In the genomic region with DNA sequence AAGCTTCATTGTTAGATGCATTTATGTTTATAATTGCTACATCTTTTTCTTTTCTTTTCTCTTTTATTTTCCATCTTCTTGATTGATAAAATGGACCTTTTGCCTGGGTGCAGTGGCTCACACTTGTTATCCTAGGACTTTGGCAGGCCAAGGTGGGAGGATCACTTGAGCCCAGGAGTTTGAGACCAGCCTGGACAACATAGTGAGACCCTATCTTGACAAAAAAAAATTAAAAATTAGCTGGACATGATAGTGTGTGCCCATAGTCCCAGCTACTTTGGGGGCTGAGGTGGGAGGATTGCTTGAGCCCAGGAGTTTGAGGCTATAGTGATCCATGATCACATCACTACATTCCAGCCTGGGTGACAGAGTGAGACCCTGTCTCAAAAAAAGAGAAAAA, we compare ENCODE assay signal across 6 cellular contexts. TPM values are rescaled to one million over a fixed set of nuclear protein-coding genes. Genes with fewer than 3 reads are reported as not detected.
DNase-seq lines count a peak whose midpoint lies in the region; ATAC-seq, FAIRE-seq and TF ChIP-seq lines count a peak whose summit lies in the region.
"Not testable (repeated sequence)": the region's sequence is repeated elsewhere in the genome, so short reads cannot be mapped to it uniquely, and the experiment has no call there.

No MANE protein-coding gene starts in this region.

- not testable (repeated sequence) for H3K4me1 ChIP-seq in HEK293 (ENCODE audit: control insufficient read depth, insufficient read depth, low read length); K562 (replicated peaks in 1 of 2; ENCODE audit: control insufficient read depth in 2 of 2, insufficient read depth in 2 of 2, low read length in 2 of 2); endodermal cell (ENCODE audit: control insufficient read depth, insufficient read depth, low read length); HepG2 (ENCODE audit: insufficient read depth, low read length)

- H3K9me3 Mint-ChIP-seq in endodermal cell; stimulated activated naive B cell treated with anti-CD40 and anti-IgM and Interleukin-4, amounts not matched to agents 10 μg/mL and 1 μg/mL and 100 μg/mL, for 72 hours: not testable (repeated sequence)

- not testable (repeated sequence) for H3K4me2 ChIP-seq in K562 (ENCODE audit: insufficient read depth, low read length); HepG2 (ENCODE audit: low read depth, low read length)

- peaks cover 12% of the 10 kb centered on the region for H3K27me3 Mint-ChIP-seq in endodermal cell (ENCODE audit: insufficient read depth)
- not testable (repeated sequence) for H3K27me3 Mint-ChIP-seq in stimulated activated naive B cell treated with anti-CD40 and anti-IgM and Interleukin-4, amounts not matched to agents 10 μg/mL and 1 μg/mL and 100 μg/mL, for 72 hours

- H3K9ac ChIP-seq in K562 (ENCODE audit: insufficient read depth in 1 of 2, low read depth in 2 of 2, low read length in 2 of 2); endodermal cell (ENCODE audit: extremely low read depth, low read length, poor library complexity, severe bottlenecking); HepG2 (ENCODE audit: insufficient read depth, low read depth, low read length): not testable (repeated sequence)

- H2AFZ ChIP-seq in K562 (ENCODE audit: low read depth, low read length); HepG2 (ENCODE audit: low read length): not testable (repeated sequence)

- not testable (repeated sequence) for TF ChIP-seq RAD21 in K562 (CRISPR knock-in tag; conservative IDR thresholded peaks at IDR 0.05 in 1 of 2, IDR thresholded peaks at IDR 0.05 in 1 of 2); HepG2 (CRISPR knock-in tag; IDR thresholded peaks at IDR 0.05)

- H3K4me1 Mint-ChIP-seq in endodermal cell; stimulated activated naive B cell treated with anti-CD40 and anti-IgM and Interleukin-4, amounts not matched to agents 10 μg/mL and 1 μg/mL and 100 μg/mL, for 72 hours: not testable (repeated sequence)

- not testable (repeated sequence) for H3K36me3 Mint-ChIP-seq in endodermal cell (ENCODE audit: low read depth); stimulated activated naive B cell treated with anti-CD40 and anti-IgM and Interleukin-4, amounts not matched to agents 10 μg/mL and 1 μg/mL and 100 μg/mL, for 72 hours

- in situ Hi-C loops in K562 (cut with MboI); HepG2 (cut with HindIII; ENCODE audit: extremely low pct_ligation_motif_present, low pct_unique_long_range_greater_than_20kb): not testable (repeated sequence)

- not testable (repeated sequence) for H3K9me1 ChIP-seq in K562 (ENCODE audit: control insufficient read depth, insufficient read depth, low read length)

- ATAC-seq in K562; HepG2; stimulated activated naive B cell treated with anti-CD40 and anti-IgM and Interleukin-4, amounts not matched to agents 10 μg/mL and 1 μg/mL and 100 μg/mL, for 72 hours (replicated peaks): not testable (repeated sequence)

- not testable (repeated sequence) for FAIRE-seq in K562 (lab: Jason Lieb, UNC); HepG2 (lab: Jason Lieb, UNC)

- not testable (repeated sequence) for TF ChIP-seq EP300 in K562 (IDR thresholded peaks at IDR 0.05; ENCODE audit: low read length); HepG2 (IDR thresholded peaks at IDR 0.05; ENCODE audit: low read depth in 2 of 2, low read length in 2 of 2); HepG2 (CRISPR knock-in tag; IDR thresholded peaks at IDR 0.05; ENCODE audit: borderline replicate concordance)

- H3K36me3 ChIP-seq in HEK293 (ENCODE audit: control insufficient read depth in 2 of 2, insufficient read depth in 1 of 2, low read length in 2 of 2); K562 (ENCODE audit: control insufficient read depth, insufficient read depth, low read length); endodermal cell (ENCODE audit: control insufficient read depth, insufficient read depth, low read length); HepG2 (replicated peaks in 1 of 2; ENCODE audit: control insufficient read depth in 1 of 2, insufficient read depth in 2 of 2, low read length in 2 of 2): not testable (repeated sequence)

- POLR2A ChIA-PET in HEK293 (lab: Yijun Ruan, JAX); K562 (lab: Yijun Ruan, JAX); HepG2 (lab: Yijun Ruan, JAX): not testable (repeated sequence)

- not testable (repeated sequence) for TF ChIP-seq CTCF in HEK293 (tag by site-specific recombination; IDR thresholded peaks at IDR 0.05); K562 (IDR thresholded peaks at IDR 0.05 in 2 of 3, conservative IDR thresholded peaks at IDR 0.05 in 1 of 3; ENCODE audit: insufficient read depth in 2 of 3, low read depth in 1 of 3, low read length in 3 of 3); endodermal cell (conservative IDR thresholded peaks at IDR 0.05); HepG2 (CRISPR knock-in tag; IDR thresholded peaks at IDR 0.05)

- H3K79me2 ChIP-seq in K562 (ENCODE audit: control insufficient read depth, insufficient read depth, low read length); HepG2 (ENCODE audit: insufficient read depth, low read length): not testable (repeated sequence)

- intact Hi-C loops in K562 (cut with micrococcal nuclease); HepG2 (cut with micrococcal nuclease; ENCODE audit: unreplicated experiment): not testable (repeated sequence)

- CTCF ChIA-PET in HEK293 (lab: Yijun Ruan, JAX); K562 (lab: Yijun Ruan, JAX; ENCODE audit: low intra/inter-chr PET ratio); HepG2 (lab: Yijun Ruan, JAX; ENCODE audit: low intra/inter-chr PET ratio, low total read pairs): not testable (repeated sequence)

- H4K20me1 ChIP-seq in K562 (replicated peaks; ENCODE audit: control insufficient read depth, insufficient read depth, low read length); HepG2 (ENCODE audit: insufficient read depth, low read length): not testable (repeated sequence)

- DNase-seq in K562 (ENCODE audit: extremely low read depth in 1 of 4, low spot score in 3 of 4); HepG2 (ENCODE audit: low spot score); stimulated activated naive B cell treated with anti-CD40 and anti-IgM and Interleukin-4, amounts not matched to agents 10 μg/mL and 1 μg/mL and 100 μg/mL, for 72 hours: not testable (repeated sequence)
- DNase-seq in endodermal cell (peak; percentile 2), islet precursor cell (peak; percentile 7)

- H3K9me3 ChIP-seq in HEK293 (ENCODE audit: control insufficient read depth, insufficient read depth, low read depth, low read length); K562 (replicated peaks; ENCODE audit: control insufficient read depth, insufficient read depth, low read depth, low read length); endodermal cell (ENCODE audit: control insufficient read depth, low read length); HepG2 (ENCODE audit: low read length): not testable (repeated sequence)

- not testable (repeated sequence) for H3K4me3 ChIP-seq in HEK293 (ENCODE audit: low read depth, low read length); K562; endodermal cell (ENCODE audit: low read length); HepG2 (replicated peaks in 1 of 3; ENCODE audit: insufficient read depth in 1 of 3, low read depth in 2 of 3, low read length in 3 of 3)

- not testable (repeated sequence) for H3K27me3 ChIP-seq in K562 (ENCODE audit: control insufficient read depth in 2 of 2, insufficient read depth in 2 of 2, low read length in 2 of 2); endodermal cell (ENCODE audit: control insufficient read depth, insufficient read depth, low read length, poor library complexity, severe bottlenecking); HepG2 (ENCODE audit: control insufficient read depth in 1 of 2, insufficient read depth in 2 of 2, low read length in 2 of 2)

- not testable (repeated sequence) for H3K27ac Mint-ChIP-seq in endodermal cell
- peak overlapping the region; percentile 37 for H3K27ac Mint-ChIP-seq in stimulated activated naive B cell treated with anti-CD40 and anti-IgM and Interleukin-4, amounts not matched to agents 10 μg/mL and 1 μg/mL and 100 μg/mL, for 72 hours

- not testable (repeated sequence) for H3K4me3 Mint-ChIP-seq in endodermal cell; stimulated activated naive B cell treated with anti-CD40 and anti-IgM and Interleukin-4, amounts not matched to agents 10 μg/mL and 1 μg/mL and 100 μg/mL, for 72 hours

- not testable (repeated sequence) for BruUV-seq in K562 (replicated peaks; lab: Mats Ljungman, UMichigan); HepG2 (replicated peaks; lab: Mats Ljungman, UMichigan)

- TF ChIP-seq POLR2A in K562 (conservative IDR thresholded peaks at IDR 0.05); HepG2 (IDR thresholded peaks at IDR 0.05; ENCODE audit: insufficient read depth in 1 of 2, low read depth in 2 of 2, low read length in 2 of 2): not testable (repeated sequence)

- not testable (repeated sequence) for H3K27ac ChIP-seq in HEK293 (ENCODE audit: extremely low read depth, low read depth, low read length); K562 (ENCODE audit: extremely low read depth, low read depth, low read length); endodermal cell (ENCODE audit: low read depth, low read length); HepG2 (ENCODE audit: extremely low read length, insufficient read depth, low read length)

RNA-seq across cellular contexts. Expression of gene ATF7, which starts 9.5 kb away (rescaled TPM):
- 37.6 and 52.5 TPM in 2 replicates for total RNA-seq in K562 (2011; cell fraction: chromatin; rRNA removed; ENCODE audit: low replicate concordance)
- 22.0 and 24.5 TPM in 2 replicates for total RNA-seq in K562 (2011; cell fraction: nucleolus; rRNA removed)
- total RNA-seq in K562 (2011; cell fraction: nucleoplasm; rRNA removed), result 48.6 and 75.5 TPM in 2 replicates
- total RNA-seq in K562 (2014; rRNA removed) (8.5 and 10.6 TPM in 2 replicates), K562 (2014; rRNA removed; fragmentation: Illumina TruSeq; extraction: Trizol) (16.7 and 17.8 TPM in 2 replicates), K562 (2015; rRNA removed; fragmentation: Illumina TruSeq; extraction: Trizol) (12.3 and 13.8 TPM in 2 replicates), K562 (2021) (20.7 and 23.8 TPM in 2 replicates), endodermal cell (10 to 100 TPM; 29.0 to 36.6 TPM), HepG2 (2016; rRNA removed; fragmentation: Illumina TruSeq; extraction: Trizol) (9.6 and 11.3 TPM in 2 replicates)
- polyA plus RNA-seq in K562 (2011; rRNA removed) (20.9 and 23.0 TPM in 2 replicates), K562 (2014; fragmentation: Illumina TruSeq; extraction: Trizol) (20.8 and 22.0 TPM in 2 replicates), K562 (2014; fragmentation: Nextera tagmentation; extraction: Ambion mirVana) (10 to 100 TPM; 28.9 to 30.4 TPM), K562 (2014; rRNA removed) (18.4 and 23.5 TPM in 2 replicates), HepG2 (2011; rRNA removed) (14.0 and 16.2 TPM in 2 replicates)
- polyA plus RNA-seq in K562 (2011; cell fraction: cytosol; rRNA removed), result 13.1 and 21.3 TPM in 2 replicates
- polyA plus RNA-seq in K562 (2011; cell fraction: nucleus; rRNA removed), result 24.3 and 25.6 TPM in 2 replicates
- polyA plus RNA-seq in K562 (2012), result 11.9 and 18.6 TPM in 2 replicates
- 20.8 and 32.8 TPM in 2 replicates for polyA minus RNA-seq in K562 (2011; rRNA and poly(A)+ RNA removed)
- 12.7 and 28.9 TPM in 2 replicates for polyA minus RNA-seq in K562 (2011; cell fraction: cytosol; rRNA and poly(A)+ RNA removed)
- 9.7 and 15.9 TPM in 2 replicates for polyA minus RNA-seq in K562 (2011; cell fraction: nucleus; rRNA and poly(A)+ RNA removed)
- polyA plus RNA-seq in endodermal cell (2013, experiment 1 of 2), result 20.3 TPM
- polyA plus RNA-seq in endodermal cell (2013, experiment 2 of 2), result 19.8 TPM
- total RNA-seq in HepG2 (2016; cell fraction: cytosol; rRNA removed; fragmentation: Illumina TruSeq; extraction: Trizol; ENCODE audit: low read depth), result 5.4 and 5.9 TPM in 2 replicates
- 10.1 and 12.2 TPM in 2 replicates for total RNA-seq in HepG2 (2016; cell fraction: insoluble cytoplasmic fraction; rRNA removed; fragmentation: Illumina TruSeq; extraction: Trizol)
- 8.6 and 10.1 TPM in 2 replicates for total RNA-seq in HepG2 (2016; cell fraction: membrane; rRNA removed; fragmentation: Illumina TruSeq; extraction: Trizol)
- total RNA-seq in HepG2 (2016; cell fraction: nucleus; rRNA removed; fragmentation: Illumina TruSeq; extraction: Trizol), result 11.5 and 13.0 TPM in 2 replicates
- polyA plus RNA-seq in HepG2 (2011; cell fraction: cytosol; rRNA removed), result 8.1 and 10.9 TPM in 2 replicates
- 19.1 and 23.0 TPM in 2 replicates for polyA plus RNA-seq in HepG2 (2011; cell fraction: nucleus; rRNA removed)
- 10.2 and 12.7 TPM in 2 replicates for polyA plus RNA-seq in HepG2 (2012)
- 6.6 and 8.4 TPM in 2 replicates for polyA plus RNA-seq in HepG2 (2016; cell fraction: cytosol; fragmentation: Illumina TruSeq; extraction: Trizol; ENCODE audit: low read depth)
- 24.5 and 24.8 TPM in 2 replicates for polyA plus RNA-seq in HepG2 (2016; cell fraction: insoluble cytoplasmic fraction; fragmentation: Illumina TruSeq; extraction: Trizol; ENCODE audit: low read depth)
- polyA plus RNA-seq in HepG2 (2016; cell fraction: membrane; fragmentation: Illumina TruSeq; extraction: Trizol; ENCODE audit: low read depth), result 8.8 and 10.2 TPM in 2 replicates
- 23.1 and 23.3 TPM in 2 replicates for polyA plus RNA-seq in HepG2 (2016; cell fraction: nucleus; fragmentation: Illumina TruSeq; extraction: Trizol; ENCODE audit: insufficient read depth, low read depth)
- polyA minus RNA-seq in HepG2 (2011; rRNA and poly(A)+ RNA removed; ENCODE audit: low replicate concordance), result 25.8 and 31.9 TPM in 2 replicates
- polyA minus RNA-seq in HepG2 (2011; cell fraction: cytosol; rRNA and poly(A)+ RNA removed), result 11.3 and 15.8 TPM in 2 replicates
- 21.9 and 32.6 TPM in 2 replicates for polyA minus RNA-seq in HepG2 (2011; cell fraction: nucleus; rRNA and poly(A)+ RNA removed)

RNA-seq across cellular contexts. Expression of gene ATP5MC2, which starts 40.2 kb away (rescaled TPM):
- total RNA-seq in K562 (2011; cell fraction: chromatin; rRNA removed; ENCODE audit: low replicate concordance), result 68.0 and 106 TPM in 2 replicates
- 128 and 131 TPM in 2 replicates for total RNA-seq in K562 (2011; cell fraction: nucleolus; rRNA removed)
- total RNA-seq in K562 (2011; cell fraction: nucleoplasm; rRNA removed), result 147 and 211 TPM in 2 replicates
- total RNA-seq in K562 (2014; rRNA removed) (314 and 449 TPM in 2 replicates), K562 (2014; rRNA removed; fragmentation: Illumina TruSeq; extraction: Trizol) (338 and 468 TPM in 2 replicates), K562 (2015; rRNA removed; fragmentation: Illumina TruSeq; extraction: Trizol) (543 and 551 TPM in 2 replicates), K562 (2021) (458 and 490 TPM in 2 replicates), endodermal cell (100 to 1,000 TPM; 299 to 307 TPM), HepG2 (2016; rRNA removed; fragmentation: Illumina TruSeq; extraction: Trizol) (230 and 280 TPM in 2 replicates)
- polyA plus RNA-seq in K562 (2011; rRNA removed) (372 and 445 TPM in 2 replicates), K562 (2014; fragmentation: Illumina TruSeq; extraction: Trizol) (845 and 851 TPM in 2 replicates), K562 (2014; fragmentation: Nextera tagmentation; extraction: Ambion mirVana) (1,000 to 10,000 TPM; 1,200 to 1,208 TPM), K562 (2014; rRNA removed) (377 and 575 TPM in 2 replicates), HepG2 (2011; rRNA removed) (257 and 310 TPM in 2 replicates)
- polyA plus RNA-seq in K562 (2011; cell fraction: cytosol; rRNA removed), result 857 and 961 TPM in 2 replicates
- polyA plus RNA-seq in K562 (2011; cell fraction: nucleus; rRNA removed), result 343 and 358 TPM in 2 replicates
- 869 and 1,024 TPM in 2 replicates for polyA plus RNA-seq in K562 (2012)
- polyA minus RNA-seq in K562 (2011; rRNA and poly(A)+ RNA removed), result 585 and 751 TPM in 2 replicates
- polyA minus RNA-seq in K562 (2011; cell fraction: cytosol; rRNA and poly(A)+ RNA removed), result 326 and 340 TPM in 2 replicates
- 72.2 and 129 TPM in 2 replicates for polyA minus RNA-seq in K562 (2011; cell fraction: nucleus; rRNA and poly(A)+ RNA removed)
- 609 TPM for polyA plus RNA-seq in endodermal cell (2013, experiment 1 of 2)
- polyA plus RNA-seq in endodermal cell (2013, experiment 2 of 2), result 513 TPM
- 151 and 157 TPM in 2 replicates for total RNA-seq in HepG2 (2016; cell fraction: cytosol; rRNA removed; fragmentation: Illumina TruSeq; extraction: Trizol; ENCODE audit: low read depth)
- total RNA-seq in HepG2 (2016; cell fraction: insoluble cytoplasmic fraction; rRNA removed; fragmentation: Illumina TruSeq; extraction: Trizol), result 232 and 280 TPM in 2 replicates
- 204 and 221 TPM in 2 replicates for total RNA-seq in HepG2 (2016; cell fraction: membrane; rRNA removed; fragmentation: Illumina TruSeq; extraction: Trizol)
- total RNA-seq in HepG2 (2016; cell fraction: nucleus; rRNA removed; fragmentation: Illumina TruSeq; extraction: Trizol), result 76.9 and 91.1 TPM in 2 replicates
- 284 and 385 TPM in 2 replicates for polyA plus RNA-seq in HepG2 (2011; cell fraction: cytosol; rRNA removed)
- 86.5 and 86.7 TPM in 2 replicates for polyA plus RNA-seq in HepG2 (2011; cell fraction: nucleus; rRNA removed)
- 317 and 363 TPM in 2 replicates for polyA plus RNA-seq in HepG2 (2012)
- 221 and 241 TPM in 2 replicates for polyA plus RNA-seq in HepG2 (2016; cell fraction: cytosol; fragmentation: Illumina TruSeq; extraction: Trizol; ENCODE audit: low read depth)
- 345 and 371 TPM in 2 replicates for polyA plus RNA-seq in HepG2 (2016; cell fraction: insoluble cytoplasmic fraction; fragmentation: Illumina TruSeq; extraction: Trizol; ENCODE audit: low read depth)
- 262 and 271 TPM in 2 replicates for polyA plus RNA-seq in HepG2 (2016; cell fraction: membrane; fragmentation: Illumina TruSeq; extraction: Trizol; ENCODE audit: low read depth)
- 159 and 177 TPM in 2 replicates for polyA plus RNA-seq in HepG2 (2016; cell fraction: nucleus; fragmentation: Illumina TruSeq; extraction: Trizol; ENCODE audit: insufficient read depth, low read depth)
- polyA minus RNA-seq in HepG2 (2011; rRNA and poly(A)+ RNA removed; ENCODE audit: low replicate concordance), result 938 and 2,113 TPM in 2 replicates
- 149 and 170 TPM in 2 replicates for polyA minus RNA-seq in HepG2 (2011; cell fraction: cytosol; rRNA and poly(A)+ RNA removed)
- polyA minus RNA-seq in HepG2 (2011; cell fraction: nucleus; rRNA and poly(A)+ RNA removed), result 81.6 and 93.6 TPM in 2 replicates
